In genomic region chr9:96556701-96557461, GRCh38 we compare ENCODE assay signal across 10 cellular contexts.
DNase-seq lines count a peak whose midpoint lies in the region; ATAC-seq, FAIRE-seq and TF ChIP-seq lines count a peak whose summit lies in the region.
"Had no signal": no experiment of that assay in that cellular context is flagged by ENCODE, and none has a peak within 500 bp of the region (broad histone marks: within the 10 kb centered on the region; RNA-seq: fewer than 3 reads in every experiment).

No MANE protein-coding gene starts in this region.

- POLR2A ChIA-PET in WTC11 (lab: Charles Lee), result no interaction called here

- no peak for FAIRE-seq in GM19239 (lab: Jason Lieb, UNC)

- no peaks in the 10 kb centered on the region for H3K36me3 Mint-ChIP-seq in WTC11

- H3K27ac ChIP-seq in upper lobe of right lung, result no peak overlapping the region

- ATAC-seq in WTC11 (no peak; the same call in 1 of the 2 replicates), upper lobe of right lung (peak; percentile 38), HG03097 (IDR thresholded peaks at IDR 0.05; ENCODE audit: low FRiP score, unreplicated experiment) (no peak)
- ATAC-seq: left colon had no signal

- H3K4me1 ChIP-seq in upper lobe of right lung, result peaks cover 11% of the 10 kb centered on the region

- H3K36me3 ChIP-seq in upper lobe of right lung, result peaks cover 3% of the 10 kb centered on the region

- TF ChIP-seq CTCF in WTC11 (IDR thresholded peaks at IDR 0.05), result no peak
- TF ChIP-seq CTCF in upper lobe of right lung (IDR thresholded peaks at IDR 0.05), result no peak

- CTCF ChIA-PET in WTC11 (lab: Charles Lee), result interaction anchor here (1.1 to 2.4 kb wide), 2 partner anchors 10 to 110 kb away, joined by 3 to 7 read pairs; no protein-coding TSS in a partner anchor

- DNase-seq in WTC11 (ENCODE audit: low spot score) (no peak), globus pallidus (ENCODE audit: low spot score) (peak; percentile 80), occipital lobe (lab: John Stamatoyannopoulos, UW) (peak; percentile 10), upper lobe of right lung (no peak), NCI-H2107 (lab: John Stamatoyannopoulos, UW) (no peak), GM19239 (ENCODE audit: insufficient read length, low spot score) (no peak)
- DNase-seq: activated CD8-positive, alpha-beta memory T cell treated with anti-CD3 and anti-CD28 coated beads for 24 hours; left colon; NCI-H69 had no signal

- intact Hi-C loops in upper lobe of right lung (cut with DNase I), result no loop called here

- no peaks in the 10 kb centered on the region for H3K27me3 Mint-ChIP-seq in WTC11 (ENCODE audit: low read depth)

- H3K9me3 ChIP-seq in upper lobe of right lung, result no peaks in the 10 kb centered on the region

- peaks cover 31% of the 10 kb centered on the region for H3K4me1 Mint-ChIP-seq in WTC11

- H3K4me3 Mint-ChIP-seq in WTC11, result no peak overlapping the region

- H3K27ac Mint-ChIP-seq in WTC11, result peak overlapping the region; percentile 84

- H3K27me3 ChIP-seq in upper lobe of right lung, result no peaks in the 10 kb centered on the region

- no peak overlapping the region for H3K4me3 ChIP-seq in upper lobe of right lung

- no peaks in the 10 kb centered on the region for H3K9me3 Mint-ChIP-seq in WTC11

TF ChIP-seq in WTC11, 78 proteins besides CTCF, POLR2A, EP300 and RAD21:
- no peak for TF ChIP-seq ZNF232 (CRISPR knock-in tag; IDR thresholded peaks at IDR 0.05)
- peak; percentile 80 for TF ChIP-seq ZNF423 (CRISPR knock-in tag; IDR thresholded peaks at IDR 0.05)

Comparison
In these comparisons a context has a peak if more than half of its experiments do, and no peak if none do; other contexts are left out.
1. DNase-seq: peak in globus pallidus (single experiment) and occipital lobe (single experiment); none in WTC11 (single experiment), upper lobe of right lung (single experiment), NCI-H2107 (single experiment) and GM19239 (single experiment).